13 cellular contexts compared by ENCODE assay signal in the genomic region with DNA sequence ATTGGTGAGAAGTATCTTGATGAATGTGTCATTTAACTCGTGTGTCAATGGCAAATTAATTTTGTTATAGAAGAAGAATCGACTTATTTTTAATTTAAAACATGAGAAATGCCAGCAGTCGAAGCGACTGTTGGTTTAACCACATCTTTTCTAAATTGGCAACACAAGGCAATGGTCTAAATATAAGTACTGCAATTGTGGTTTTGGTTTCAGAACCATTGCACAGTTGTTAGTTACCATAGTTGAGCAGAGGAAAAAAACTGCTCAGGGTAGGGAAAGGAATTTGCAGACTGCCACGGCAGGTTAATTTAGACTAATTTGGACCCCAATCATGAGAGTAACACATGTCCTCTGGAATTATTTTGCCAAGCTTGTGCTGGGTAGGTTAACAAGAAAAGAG.
A peak's percentile ranks its signal among the peaks of the same experiment; 100 is the strongest.
DNase-seq lines count a peak whose midpoint lies in the region; ATAC-seq, FAIRE-seq and TF ChIP-seq lines count a peak whose summit lies in the region.
"Had no signal": no experiment of that assay in that cellular context is flagged by ENCODE, and none has a peak within 500 bp of the region (broad histone marks: within the 10 kb centered on the region; RNA-seq: fewer than 3 reads in every experiment).

No MANE protein-coding gene starts in this region.

- peaks cover 11% of the 10 kb centered on the region for H3K27me3 Mint-ChIP-seq in memory B cell

- peak; percentile 82 for FAIRE-seq in GM12891 (lab: Jason Lieb, UNC)
- FAIRE-seq: endothelial cell of umbilical vein had no signal

- peaks cover 19% of the 10 kb centered on the region for H3K9me3 Mint-ChIP-seq in memory B cell

- DNase-seq in GM12891 (ENCODE audit: insufficient read length, low spot score) (no peak), OCI-M1 (lab: John Stamatoyannopoulos, UW) (peak; percentile 15), memory B cell (ENCODE audit: low spot score in 2 of 2) (no peak), NCI-H526 (lab: John Stamatoyannopoulos, UW) (no peak), NCI-H2081 treated with DMSO at 0.1 percent for 48 hours (lab: John Stamatoyannopoulos, UW) (no peak)
- DNase-seq in stimulated activated CD8-positive, alpha-beta memory T cell treated with anti-CD3 and anti-CD28 coated beads, Interleukin-4, amount 100 ng/mL, for 48 hours, result no peak
- DNase-seq in stimulated activated CD4-positive, alpha-beta T cell treated with anti-CD3 and anti-CD28 coated beads, Interleukin-4, amount 100 ng/mL, for 24 hours, result no peak
- DNase-seq: amniotic stem cell, Calu3, NCI-H2029 treated with DMSO at 0.1 percent for 48 hours had no signal

- peak; percentile 69 for ATAC-seq in HG03175 (IDR thresholded peaks at IDR 0.05; ENCODE audit: unreplicated experiment)
- peak; percentile 53 for ATAC-seq in memory B cell (ENCODE audit: low read depth)
- ATAC-seq: HCT116 had no signal

- H3K27ac Mint-ChIP-seq in memory B cell, result no peak overlapping the region

- peaks cover 13% of the 10 kb centered on the region for H3K4me1 Mint-ChIP-seq in memory B cell

- TF ChIP-seq POLR2A in GM12891 (IDR thresholded peaks at IDR 0.05; ENCODE audit: low read depth, low read length), result no peak

- peaks cover 11% of the 10 kb centered on the region for H3K36me3 Mint-ChIP-seq in memory B cell

- no peak overlapping the region for H3K4me3 Mint-ChIP-seq in memory B cell

TF ChIP-seq in GM12891, 5 proteins besides CTCF, POLR2A, EP300 and RAD21:
- TF ChIP-seq POLR2AphosphoS5 (IDR thresholded peaks at IDR 0.05; ENCODE audit: low read depth, low read length) (no peak), POU2F2 (IDR thresholded peaks at IDR 0.05; ENCODE audit: low read depth, low read length) (no peak), SPI1 (IDR thresholded peaks at IDR 0.05; ENCODE audit: low read depth, low read length) (no peak), PAX5 (IDR thresholded peaks at IDR 0.05; ENCODE audit: insufficient read depth, low read length, severe bottlenecking) (no peak), TAF1 (IDR thresholded peaks at IDR 0.05; ENCODE audit: low read depth, low read length) (no peak)
